Comparison of ENCODE assay signal across 1 cellular context in genomic region chr7:36277247-36277542, GRCh38.
A peak's percentile ranks its signal among the peaks of the same experiment; 100 is the strongest.
TF ChIP-seq lines count a peak whose summit lies in the region.

No MANE protein-coding gene starts in this region.

TF ChIP-seq in HepG2, 621 proteins besides CTCF, POLR2A, EP300 and RAD21 (continued from another document and continues in another):
- TF ChIP-seq ZNF772 (CRISPR knock-in tag; IDR thresholded peaks at IDR 0.05) = no peak
- no peak for TF ChIP-seq ZMYM3 (CRISPR knock-in tag; IDR thresholded peaks at IDR 0.05)
- TF ChIP-seq ZMYM4 (CRISPR knock-in tag; IDR thresholded peaks at IDR 0.05) = no peak
- TF ChIP-seq ELK4 (CRISPR knock-in tag; IDR thresholded peaks at IDR 0.05; ENCODE audit: borderline replicate concordance) = no peak
- peak; percentile 33; the same call in 1 of the 2 replicates for TF ChIP-seq NR2F6 (IDR thresholded peaks at IDR 0.05)
- TF ChIP-seq NR2F6 (CRISPR knock-in tag; IDR thresholded peaks at IDR 0.05) = peak; percentile 21; the same call in 1 of the 2 replicates
- no peak for TF ChIP-seq ZFP37 (CRISPR knock-in tag; IDR thresholded peaks at IDR 0.05; ENCODE audit: borderline replicate concordance)
- TF ChIP-seq TBL1XR1 (IDR thresholded peaks at IDR 0.05; ENCODE audit: borderline replicate concordance, low read length, partially characterized antibody) = peak; percentile 82
- no peak for TF ChIP-seq MAZ (IDR thresholded peaks at IDR 0.05; ENCODE audit: borderline replicate concordance, low read depth, low read length)
- TF ChIP-seq MAZ (CRISPR knock-in tag; IDR thresholded peaks at IDR 0.05; ENCODE audit: low read depth) = no peak
- TF ChIP-seq ASH2L (IDR thresholded peaks at IDR 0.05; ENCODE audit: insufficient read length, low read depth, low read length) = no peak
- no peak for TF ChIP-seq ZNF441 (CRISPR knock-in tag; IDR thresholded peaks at IDR 0.05; ENCODE audit: borderline replicate concordance)
- TF ChIP-seq RARA (CRISPR knock-in tag; IDR thresholded peaks at IDR 0.05) = peak; percentile 88
- no peak for TF ChIP-seq SOX6 (IDR thresholded peaks at IDR 0.05)
- TF ChIP-seq SOX6 (CRISPR knock-in tag; IDR thresholded peaks at IDR 0.05) = no peak
- TF ChIP-seq TSC22D2 (CRISPR knock-in tag; IDR thresholded peaks at IDR 0.05; ENCODE audit: borderline replicate concordance) = no peak
- TF ChIP-seq ZMAT5 (CRISPR knock-in tag; IDR thresholded peaks at IDR 0.05; ENCODE audit: borderline replicate concordance, low read depth) = no peak
- TF ChIP-seq YEATS4 (CRISPR knock-in tag; IDR thresholded peaks at IDR 0.05; ENCODE audit: borderline replicate concordance) = no peak
- no peak for TF ChIP-seq FOXO1 (CRISPR knock-in tag; IDR thresholded peaks at IDR 0.05)
- TF ChIP-seq KDM2A (CRISPR knock-in tag; IDR thresholded peaks at IDR 0.05; ENCODE audit: borderline replicate concordance, low read depth) = no peak
- TF ChIP-seq ZNF766 (CRISPR knock-in tag; IDR thresholded peaks at IDR 0.05; ENCODE audit: borderline replicate concordance) = no peak
- TF ChIP-seq HIC2 (CRISPR knock-in tag; IDR thresholded peaks at IDR 0.05; ENCODE audit: low read depth) = no peak
- TF ChIP-seq SKIL (CRISPR knock-in tag; IDR thresholded peaks at IDR 0.05; ENCODE audit: borderline replicate concordance) = peak; percentile 60; the same call in 1 of the 2 replicates
- TF ChIP-seq, protein P1, sequence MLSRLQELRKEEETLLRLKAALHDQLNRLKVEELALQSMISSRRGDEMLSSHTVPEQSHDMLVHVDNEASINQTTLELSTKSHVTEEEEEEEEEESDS (CRISPR knock-in tag; IDR thresholded peaks at IDR 0.05; ENCODE audit: borderline replicate concordance) = no peak
- TF ChIP-seq, protein P2, sequence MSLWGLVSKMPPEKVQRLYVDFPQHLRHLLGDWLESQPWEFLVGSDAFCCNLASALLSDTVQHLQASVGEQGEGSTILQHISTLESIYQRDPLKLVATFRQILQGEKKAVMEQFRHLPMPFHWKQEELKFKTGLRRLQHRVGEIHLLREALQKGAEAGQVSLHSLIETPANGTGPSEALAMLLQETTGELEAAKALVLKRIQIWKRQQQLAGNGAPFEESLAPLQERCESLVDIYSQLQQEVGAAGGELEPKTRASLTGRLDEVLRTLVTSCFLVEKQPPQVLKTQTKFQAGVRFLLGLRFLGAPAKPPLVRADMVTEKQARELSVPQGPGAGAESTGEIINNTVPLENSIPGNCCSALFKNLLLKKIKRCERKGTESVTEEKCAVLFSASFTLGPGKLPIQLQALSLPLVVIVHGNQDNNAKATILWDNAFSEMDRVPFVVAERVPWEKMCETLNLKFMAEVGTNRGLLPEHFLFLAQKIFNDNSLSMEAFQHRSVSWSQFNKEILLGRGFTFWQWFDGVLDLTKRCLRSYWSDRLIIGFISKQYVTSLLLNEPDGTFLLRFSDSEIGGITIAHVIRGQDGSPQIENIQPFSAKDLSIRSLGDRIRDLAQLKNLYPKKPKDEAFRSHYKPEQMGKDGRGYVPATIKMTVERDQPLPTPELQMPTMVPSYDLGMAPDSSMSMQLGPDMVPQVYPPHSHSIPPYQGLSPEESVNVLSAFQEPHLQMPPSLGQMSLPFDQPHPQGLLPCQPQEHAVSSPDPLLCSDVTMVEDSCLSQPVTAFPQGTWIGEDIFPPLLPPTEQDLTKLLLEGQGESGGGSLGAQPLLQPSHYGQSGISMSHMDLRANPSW (CRISPR knock-in tag; IDR thresholded peaks at IDR 0.05; ENCODE audit: borderline replicate concordance) = no peak
- TF ChIP-seq NCOR1 (IDR thresholded peaks at IDR 0.05; ENCODE audit: borderline replicate concordance, low read length) = no peak
- no peak for TF ChIP-seq CAMTA2 (CRISPR knock-in tag; IDR thresholded peaks at IDR 0.05; ENCODE audit: borderline replicate concordance)
- peak; percentile 92 for TF ChIP-seq SKI (IDR thresholded peaks at IDR 0.05; ENCODE audit: partially characterized antibody)
- TF ChIP-seq SAP130 (CRISPR knock-in tag; IDR thresholded peaks at IDR 0.05; ENCODE audit: low read depth) = 0 out of 2 replicates have a peak, but pooled peaks have one; percentile 17
- no peak for TF ChIP-seq ZBTB39 (CRISPR knock-in tag; IDR thresholded peaks at IDR 0.05)
- TF ChIP-seq GABPA (IDR thresholded peaks at IDR 0.05; ENCODE audit: low read depth, low read length) = no peak
- TF ChIP-seq GABPA (CRISPR knock-in tag; IDR thresholded peaks at IDR 0.05; ENCODE audit: low read depth) = no peak
- TF ChIP-seq ZNF781 (CRISPR knock-in tag; IDR thresholded peaks at IDR 0.05; ENCODE audit: borderline replicate concordance, not compliant biosample characterization) = no peak
- TF ChIP-seq, protein P3, sequence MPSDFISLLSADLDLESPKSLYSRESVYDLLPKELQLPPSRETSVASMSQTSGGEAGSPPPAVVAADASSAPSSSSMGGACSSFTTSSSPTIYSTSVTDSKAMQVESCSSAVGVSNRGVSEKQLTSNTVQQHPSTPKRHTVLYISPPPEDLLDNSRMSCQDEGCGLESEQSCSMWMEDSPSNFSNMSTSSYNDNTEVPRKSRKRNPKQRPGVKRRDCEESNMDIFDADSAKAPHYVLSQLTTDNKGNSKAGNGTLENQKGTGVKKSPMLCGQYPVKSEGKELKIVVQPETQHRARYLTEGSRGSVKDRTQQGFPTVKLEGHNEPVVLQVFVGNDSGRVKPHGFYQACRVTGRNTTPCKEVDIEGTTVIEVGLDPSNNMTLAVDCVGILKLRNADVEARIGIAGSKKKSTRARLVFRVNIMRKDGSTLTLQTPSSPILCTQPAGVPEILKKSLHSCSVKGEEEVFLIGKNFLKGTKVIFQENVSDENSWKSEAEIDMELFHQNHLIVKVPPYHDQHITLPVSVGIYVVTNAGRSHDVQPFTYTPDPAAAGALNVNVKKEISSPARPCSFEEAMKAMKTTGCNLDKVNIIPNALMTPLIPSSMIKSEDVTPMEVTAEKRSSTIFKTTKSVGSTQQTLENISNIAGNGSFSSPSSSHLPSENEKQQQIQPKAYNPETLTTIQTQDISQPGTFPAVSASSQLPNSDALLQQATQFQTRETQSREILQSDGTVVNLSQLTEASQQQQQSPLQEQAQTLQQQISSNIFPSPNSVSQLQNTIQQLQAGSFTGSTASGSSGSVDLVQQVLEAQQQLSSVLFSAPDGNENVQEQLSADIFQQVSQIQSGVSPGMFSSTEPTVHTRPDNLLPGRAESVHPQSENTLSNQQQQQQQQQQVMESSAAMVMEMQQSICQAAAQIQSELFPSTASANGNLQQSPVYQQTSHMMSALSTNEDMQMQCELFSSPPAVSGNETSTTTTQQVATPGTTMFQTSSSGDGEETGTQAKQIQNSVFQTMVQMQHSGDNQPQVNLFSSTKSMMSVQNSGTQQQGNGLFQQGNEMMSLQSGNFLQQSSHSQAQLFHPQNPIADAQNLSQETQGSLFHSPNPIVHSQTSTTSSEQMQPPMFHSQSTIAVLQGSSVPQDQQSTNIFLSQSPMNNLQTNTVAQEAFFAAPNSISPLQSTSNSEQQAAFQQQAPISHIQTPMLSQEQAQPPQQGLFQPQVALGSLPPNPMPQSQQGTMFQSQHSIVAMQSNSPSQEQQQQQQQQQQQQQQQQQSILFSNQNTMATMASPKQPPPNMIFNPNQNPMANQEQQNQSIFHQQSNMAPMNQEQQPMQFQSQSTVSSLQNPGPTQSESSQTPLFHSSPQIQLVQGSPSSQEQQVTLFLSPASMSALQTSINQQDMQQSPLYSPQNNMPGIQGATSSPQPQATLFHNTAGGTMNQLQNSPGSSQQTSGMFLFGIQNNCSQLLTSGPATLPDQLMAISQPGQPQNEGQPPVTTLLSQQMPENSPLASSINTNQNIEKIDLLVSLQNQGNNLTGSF (CRISPR knock-in tag; IDR thresholded peaks at IDR 0.05) = no peak
- TF ChIP-seq, protein P4, sequence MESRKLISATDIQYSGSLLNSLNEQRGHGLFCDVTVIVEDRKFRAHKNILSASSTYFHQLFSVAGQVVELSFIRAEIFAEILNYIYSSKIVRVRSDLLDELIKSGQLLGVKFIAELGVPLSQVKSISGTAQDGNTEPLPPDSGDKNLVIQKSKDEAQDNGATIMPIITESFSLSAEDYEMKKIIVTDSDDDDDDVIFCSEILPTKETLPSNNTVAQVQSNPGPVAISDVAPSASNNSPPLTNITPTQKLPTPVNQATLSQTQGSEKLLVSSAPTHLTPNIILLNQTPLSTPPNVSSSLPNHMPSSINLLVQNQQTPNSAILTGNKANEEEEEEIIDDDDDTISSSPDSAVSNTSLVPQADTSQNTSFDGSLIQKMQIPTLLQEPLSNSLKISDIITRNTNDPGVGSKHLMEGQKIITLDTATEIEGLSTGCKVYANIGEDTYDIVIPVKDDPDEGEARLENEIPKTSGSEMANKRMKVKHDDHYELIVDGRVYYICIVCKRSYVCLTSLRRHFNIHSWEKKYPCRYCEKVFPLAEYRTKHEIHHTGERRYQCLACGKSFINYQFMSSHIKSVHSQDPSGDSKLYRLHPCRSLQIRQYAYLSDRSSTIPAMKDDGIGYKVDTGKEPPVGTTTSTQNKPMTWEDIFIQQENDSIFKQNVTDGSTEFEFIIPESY (CRISPR knock-in tag; IDR thresholded peaks at IDR 0.05) = peak; percentile 94
- no peak for TF ChIP-seq CCAR2 (optimal IDR thresholded peaks at IDR 0.05; ENCODE audit: low read depth, low read length)
- TF ChIP-seq ZNF317 (CRISPR knock-in tag; IDR thresholded peaks at IDR 0.05) = no peak
- TF ChIP-seq NR1H2 (CRISPR knock-in tag; IDR thresholded peaks at IDR 0.05; ENCODE audit: borderline replicate concordance, low read depth) = no peak
- no peak for TF ChIP-seq HNRNPL (IDR thresholded peaks at IDR 0.05; ENCODE audit: low read depth, low read length)
- peak; percentile 20; the same call in 1 of the 2 replicates for TF ChIP-seq ETV5 (CRISPR knock-in tag; IDR thresholded peaks at IDR 0.05; ENCODE audit: borderline replicate concordance)
- TF ChIP-seq ZNF891 (CRISPR knock-in tag; IDR thresholded peaks at IDR 0.05) = no peak
- TF ChIP-seq ZNF7 (CRISPR knock-in tag; IDR thresholded peaks at IDR 0.05) = no peak
- peak; percentile 56 for TF ChIP-seq FOSL2 (CRISPR knock-in tag; IDR thresholded peaks at IDR 0.05)
- no peak for TF ChIP-seq HOXD1 (CRISPR knock-in tag; IDR thresholded peaks at IDR 0.05)
- no peak for TF ChIP-seq ZFP36L2 (CRISPR knock-in tag; IDR thresholded peaks at IDR 0.05)
- TF ChIP-seq ARID3A (IDR thresholded peaks at IDR 0.05; ENCODE audit: low read depth, low read length) = no peak
